Comparison of ENCODE assay signal across 27 cellular contexts in the genomic region with DNA sequence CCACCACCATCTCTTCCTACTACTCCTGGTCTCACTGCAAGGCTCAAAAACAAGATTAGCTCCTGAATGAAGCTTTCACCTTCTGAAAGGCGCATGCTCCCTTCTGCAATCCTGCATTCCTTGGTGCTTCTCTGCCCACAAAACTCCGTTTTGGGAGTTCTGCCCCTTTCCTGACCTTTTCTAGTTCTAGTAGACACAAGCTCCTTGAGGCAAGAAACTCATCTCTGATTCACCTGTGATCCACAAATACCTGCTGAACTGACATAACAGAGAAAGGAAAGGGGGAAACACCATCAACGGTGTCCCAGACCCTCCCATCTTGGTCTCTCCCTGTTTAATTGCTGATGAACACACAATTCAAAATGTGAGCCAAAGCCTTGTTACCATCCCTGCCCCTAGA.
A peak's percentile ranks its signal among the peaks of the same experiment; 100 is the strongest.
DNase-seq lines count a peak whose midpoint lies in the region; ATAC-seq, FAIRE-seq and TF ChIP-seq lines count a peak whose summit lies in the region.
"Had no signal": no experiment of that assay in that cellular context is flagged by ENCODE, and none has a peak within 500 bp of the region (broad histone marks: within the 10 kb centered on the region; RNA-seq: fewer than 3 reads in every experiment).

No MANE protein-coding gene starts in this region.

- peak; percentile 92 for FAIRE-seq in bronchial epithelial cell (lab: Jason Lieb, UNC)
- FAIRE-seq: A549, D721Med, GM12878, GM19239, H1 had no signal

- CTCF ChIA-PET in PC-9 (lab: Charles Lee), result no interaction called here

- DNase-seq in HPDE6-E6E7 (ENCODE audit: extremely low spot score) (peak; percentile 31), PC-9 (no peak), bronchial epithelial cell (ENCODE audit: low read depth) (peak; percentile 38), NCI-H2029 treated with DMSO at 0.1 percent for 48 hours (lab: John Stamatoyannopoulos, UW) (no peak), NCI-H1092 (lab: John Stamatoyannopoulos, UW) (no peak), dedifferentiated amniotic fluid mesenchymal stem cell (ENCODE audit: extremely low spot score) (no peak)
- DNase-seq in stimulated activated CD8-positive, alpha-beta memory T cell treated with anti-CD3 and anti-CD28 coated beads, Interleukin-4, amount 100 ng/mL, for 48 hours, result no peak
- DNase-seq: 8988T; ACHN; AML-193; BE2C; CD4-positive, alpha-beta T cell; CD8-positive, alpha-beta memory T cell; DMS 273 treated with DMSO at 0.1 percent for 48 hours; DMS79; EL; GDM1; GM23248; H7; HCEC 1CT had no signal

- H3K4me3 ChIP-seq in PC-9 (no peak overlapping the region), bronchial epithelial cell (ENCODE audit: low read depth, low read length) (no peak overlapping the region)
- H3K4me3 ChIP-seq: A549; BLaER1 treated with 17β-estradiol and CSF1 and Interleukin-3, amounts not matched to agents 10 nM and 100 nM; GM12878; GM23248 had no signal

- no peaks in the 10 kb centered on the region for H4K20me1 ChIP-seq in PC-9 (ENCODE audit: insufficient read depth)
- H4K20me1 ChIP-seq: BLaER1 treated with 17β-estradiol and CSF1 and Interleukin-3, amounts not matched to agents 10 nM and 100 nM had no signal

- TF ChIP-seq CTCF in PC-9 (conservative IDR thresholded peaks at IDR 0.05) (no peak), bronchial epithelial cell (IDR thresholded peaks at IDR 0.05; ENCODE audit: insufficient read depth, low read length, severe bottlenecking) (no peak)

- intact Hi-C loops in PC-9 (cut with micrococcal nuclease; ENCODE audit: unreplicated experiment), result no loop called here

- peaks cover 13% of the 10 kb centered on the region for H3K4me1 ChIP-seq in PC-9 (replicated peaks; ENCODE audit: insufficient read depth)
- H3K4me1 ChIP-seq: A549; BE2C; BLaER1 treated with 17β-estradiol and CSF1 and Interleukin-3, amounts not matched to agents 10 nM and 100 nM had no signal

- ATAC-seq in esophagus mucosa, result peak; percentile 43
- ATAC-seq: A549, GM12878 had no signal

- no peaks in the 10 kb centered on the region for H3K36me3 ChIP-seq in PC-9 (ENCODE audit: low read depth)
- H3K36me3 ChIP-seq in bronchial epithelial cell (ENCODE audit: control insufficient read depth, insufficient read depth, low read length), result no peaks in the 10 kb centered on the region
- H3K36me3 ChIP-seq: BE2C; BLaER1 treated with 17β-estradiol and CSF1 and Interleukin-3, amounts not matched to agents 10 nM and 100 nM had no signal

- no TSS peak for BruUV-seq in PC-9 (replicated peaks; lab: Mats Ljungman, UMichigan)

- no peak overlapping the region for H3K27ac ChIP-seq in PC-9
- H3K27ac ChIP-seq: A549; BLaER1 treated with 17β-estradiol and CSF1 and Interleukin-3, amounts not matched to agents 10 nM and 100 nM; GM23248 had no signal

- no peaks in the 10 kb centered on the region for H3K79me2 ChIP-seq in PC-9 (ENCODE audit: low read depth)

- H3K27me3 ChIP-seq in PC-9 (ENCODE audit: insufficient read depth, low read depth), result no peaks in the 10 kb centered on the region
- no peaks in the 10 kb centered on the region for H3K27me3 ChIP-seq in bronchial epithelial cell (ENCODE audit: control insufficient read depth, insufficient read depth, low read length)
- H3K27me3 ChIP-seq: BE2C; BLaER1 treated with 17β-estradiol and CSF1 and Interleukin-3, amounts not matched to agents 10 nM and 100 nM had no signal

- H3F3A ChIP-seq in PC-9 (ENCODE audit: insufficient read depth, low read depth), result no peaks in the 10 kb centered on the region

- no peak overlapping the region for H2AFZ ChIP-seq in PC-9
- H2AFZ ChIP-seq: GM23248 had no signal

- no peaks in the 10 kb centered on the region for H3K9me3 ChIP-seq in PC-9 (ENCODE audit: insufficient read depth, low read depth)
- H3K9me3 ChIP-seq: A549; BE2C; BLaER1 treated with 17β-estradiol and CSF1 and Interleukin-3, amounts not matched to agents 10 nM and 100 nM had no signal

- POLR2A ChIA-PET in PC-9 (lab: Charles Lee; ENCODE audit: unreplicated experiment), result no interaction called here

- H3K4me2 ChIP-seq in PC-9, result peak overlapping the region; percentile 29; the same call in 1 of the 2 replicates
- H3K4me2 ChIP-seq: A549; BLaER1 treated with 17β-estradiol and CSF1 and Interleukin-3, amounts not matched to agents 10 nM and 100 nM had no signal

- H3K9me2 ChIP-seq in PC-9 (ENCODE audit: insufficient read depth), result no peaks in the 10 kb centered on the region; the same call in 1 of the 2 replicates

Comparison
In these comparisons a context has a peak if more than half of its experiments do, and no peak if none do; other contexts are left out.
1. DNase-seq: peak in HPDE6-E6E7 (single experiment) and bronchial epithelial cell (single experiment); none in PC-9 (0 of 2), stimulated activated CD8-positive, alpha-beta memory T cell treated with anti-CD3 and anti-CD28 coated beads, Interleukin-4, amount 100 ng/mL, for 48 hours (single experiment), NCI-H2029 treated with DMSO at 0.1 percent for 48 hours (single experiment), NCI-H1092 (single experiment) and dedifferentiated amniotic fluid mesenchymal stem cell (single experiment).